Comparison of ENCODE assay signal across 11 cellular contexts in the genomic region with DNA sequence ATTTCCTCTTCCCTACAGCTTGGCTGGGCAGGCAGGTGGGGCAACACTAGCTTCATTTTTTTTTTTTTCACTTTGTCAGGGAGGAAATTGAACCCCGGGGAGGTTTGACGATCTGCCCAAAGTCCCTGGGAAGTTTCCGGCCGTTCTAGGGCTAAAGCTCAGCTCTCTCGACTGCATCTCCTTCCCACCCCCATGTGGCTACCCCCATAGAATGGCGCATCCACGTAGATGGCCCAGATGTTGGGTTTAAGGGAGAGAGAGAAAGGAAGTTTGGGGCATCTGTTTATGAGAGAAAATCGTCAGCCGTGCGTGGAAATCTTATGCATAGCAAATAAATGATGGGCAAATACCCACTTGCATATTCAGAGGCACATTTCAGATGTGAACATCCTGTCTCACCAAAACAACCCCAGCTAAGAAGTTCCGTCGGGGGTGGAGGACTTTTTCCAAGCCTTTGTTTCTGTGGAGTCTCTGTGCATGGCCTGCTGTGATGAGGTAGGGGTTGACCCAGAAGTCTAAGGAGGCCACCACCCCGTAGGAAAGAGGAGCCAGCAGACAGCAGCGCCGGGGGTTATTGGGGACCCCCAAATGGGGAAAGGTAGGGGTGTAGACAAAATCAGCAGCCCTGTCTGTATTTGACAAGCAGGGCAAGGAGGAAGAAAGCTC. TPM values are rescaled to one million over a fixed set of nuclear protein-coding genes. Genes with fewer than 3 reads are reported as not detected.
DNase-seq lines count a peak whose midpoint lies in the region; ATAC-seq and TF ChIP-seq lines count a peak whose summit lies in the region.
"Had no signal": no experiment of that assay in that cellular context is flagged by ENCODE, and none has a peak within 500 bp of the region (broad histone marks: within the 10 kb centered on the region; RNA-seq: fewer than 3 reads in every experiment).

No MANE protein-coding gene starts in this region.

- DNase-seq in OCI-LY7 (ENCODE audit: low spot score) (peak; percentile 88), Karpas-422 (no peak)
- peak; percentile 56 for DNase-seq in activated CD8-positive, alpha-beta memory T cell treated with anti-CD3 and anti-CD28 coated beads, Interleukin-2, amount 50 U/mL, for 1 hour (ENCODE audit: extremely low read depth)
- DNase-seq in stimulated activated effector memory CD8-positive, alpha-beta T cell treated with anti-CD3 and anti-CD28 coated beads, Interleukin-12 subunit alpha, Interleukin-12 subunit beta, amount 100 ng/mL, for 72 hours (ENCODE audit: low spot score in 2 of 2): peak in 1 of 2 donors; percentile 56
- DNase-seq: caudate nucleus, foreskin fibroblast, right cardiac atrium had no signal

- H3K4me2 ChIP-seq in OCI-LY7 (ENCODE audit: low read length) (peak overlapping the region; percentile 81), Karpas-422 (ENCODE audit: low read depth, low read length, poor library complexity, severe bottlenecking) (no peak overlapping the region)

- ATAC-seq in esophagus mucosa (peak; percentile 40), HG02610 (IDR thresholded peaks at IDR 0.05; ENCODE audit: unreplicated experiment) (no peak), GM21786 (IDR thresholded peaks at IDR 0.05; ENCODE audit: unreplicated experiment) (no peak), GM21717 (IDR thresholded peaks at IDR 0.05; ENCODE audit: unreplicated experiment) (no peak)
- peak; percentile 45 for ATAC-seq in stimulated activated effector memory CD8-positive, alpha-beta T cell treated with anti-CD3 and anti-CD28 coated beads, Interleukin-12 subunit alpha, Interleukin-12 subunit beta, amount 100 ng/mL, for 72 hours
- ATAC-seq: right cardiac atrium had no signal

- H3K36me3 ChIP-seq in OCI-LY7 (ENCODE audit: insufficient read depth, low read length): no peaks in the 10 kb centered on the region
- no peaks in the 10 kb centered on the region for H3K36me3 ChIP-seq in Karpas-422 (ENCODE audit: insufficient read depth, low read length)

- H3K9me3 ChIP-seq in OCI-LY7 (ENCODE audit: low read length): peaks cover 9% of the 10 kb centered on the region; the same call in 1 of the 2 replicates
- no peaks in the 10 kb centered on the region for H3K9me3 ChIP-seq in Karpas-422 (ENCODE audit: low read length)

- H4K20me1 ChIP-seq in OCI-LY7 (ENCODE audit: insufficient read depth, low read length) (no peaks in the 10 kb centered on the region), Karpas-422 (ENCODE audit: insufficient read depth, low read depth, low read length) (no peaks in the 10 kb centered on the region)

- BruUV-seq in OCI-LY7 (replicated peaks; lab: Mats Ljungman, UMichigan): no TSS peak

- no peaks in the 10 kb centered on the region for H3K79me2 ChIP-seq in OCI-LY7 (ENCODE audit: insufficient read depth, low read depth, low read length)
- no peaks in the 10 kb centered on the region for H3K79me2 ChIP-seq in Karpas-422 (ENCODE audit: low read length)

- intact Hi-C loops in OCI-LY7 (cut with micrococcal nuclease; ENCODE audit: unreplicated experiment): loop anchor here (2.0 kb wide), 1 partner anchor 44 kb away; no protein-coding TSS in a partner anchor

- H2AFZ ChIP-seq in OCI-LY7 (ENCODE audit: low read length) (peak overlapping the region; percentile 86; the same call in 1 of the 2 replicates), Karpas-422 (ENCODE audit: low read length) (no peak overlapping the region)

- H3K4me3 Mint-ChIP-seq in stimulated activated effector memory CD8-positive, alpha-beta T cell treated with anti-CD3 and anti-CD28 coated beads, Interleukin-12 subunit alpha, Interleukin-12 subunit beta, amount 100 ng/mL, for 72 hours: peak overlapping the region; percentile 69

- H3K27ac ChIP-seq in OCI-LY7 (ENCODE audit: low read depth, low read length, poor library complexity, severe bottlenecking) (peak overlapping the region; percentile 84), Karpas-422 (ENCODE audit: low read length) (no peak overlapping the region)

- peaks cover 68% of the 10 kb centered on the region for H3K4me1 Mint-ChIP-seq in stimulated activated effector memory CD8-positive, alpha-beta T cell treated with anti-CD3 and anti-CD28 coated beads, Interleukin-12 subunit alpha, Interleukin-12 subunit beta, amount 100 ng/mL, for 72 hours

- no peak for TF ChIP-seq CTCF in OCI-LY7 (conservative IDR thresholded peaks at IDR 0.05; ENCODE audit: low read length)

- H3K36me3 Mint-ChIP-seq in stimulated activated effector memory CD8-positive, alpha-beta T cell treated with anti-CD3 and anti-CD28 coated beads, Interleukin-12 subunit alpha, Interleukin-12 subunit beta, amount 100 ng/mL, for 72 hours: peaks cover 7% of the 10 kb centered on the region

- POLR2A ChIA-PET in OCI-LY7 (lab: Charles Lee): interaction anchor here (0.6 to 6.1 kb wide), 12 partner anchors 11 to 1601 kb away, joined by 3 to 49 read pairs (median 4); a partner anchor contains a TSS

- H3K27ac Mint-ChIP-seq in stimulated activated effector memory CD8-positive, alpha-beta T cell treated with anti-CD3 and anti-CD28 coated beads, Interleukin-12 subunit alpha, Interleukin-12 subunit beta, amount 100 ng/mL, for 72 hours: peak overlapping the region; percentile 90

- no peak overlapping the region for H3K9ac ChIP-seq in Karpas-422 (ENCODE audit: low read length)

- no peaks in the 10 kb centered on the region for H3K9me3 Mint-ChIP-seq in stimulated activated effector memory CD8-positive, alpha-beta T cell treated with anti-CD3 and anti-CD28 coated beads, Interleukin-12 subunit alpha, Interleukin-12 subunit beta, amount 100 ng/mL, for 72 hours

- H3K9me2 ChIP-seq in OCI-LY7 (ENCODE audit: insufficient read depth, low read length): no peaks in the 10 kb centered on the region
- no peaks in the 10 kb centered on the region for H3K9me2 ChIP-seq in Karpas-422 (replicated peaks; ENCODE audit: insufficient read depth, low read length)

- no peaks in the 10 kb centered on the region; the same call in 1 of the 2 replicates for H3K27me3 ChIP-seq in Karpas-422 (ENCODE audit: low read length)

- CTCF ChIA-PET in OCI-LY7 (lab: Charles Lee; ENCODE audit: unreplicated experiment): interaction anchor here (0.6 to 1.1 kb wide), 3 partner anchors 41 to 50 kb away, joined by 3 to 6 read pairs (median 3); a partner anchor contains a TSS

- peaks cover 86% of the 10 kb centered on the region for H3K4me1 ChIP-seq in OCI-LY7 (ENCODE audit: insufficient read depth, low read length, poor library complexity, severe bottlenecking)
- peaks cover 8% of the 10 kb centered on the region for H3K4me1 ChIP-seq in Karpas-422 (ENCODE audit: low read length)

- H3K4me3 ChIP-seq in OCI-LY7 (ENCODE audit: low read depth, low read length, poor library complexity, severe bottlenecking) (peak overlapping the region; percentile 67), Karpas-422 (ENCODE audit: low read length) (no peak overlapping the region)

RNA-seq across cellular contexts. Expression of a gene that starts 40.5 kb away (rescaled TPM):
- total RNA-seq in OCI-LY7 (2014; rRNA removed; shearing (Covaris generic)): 5.9 TPM in 2 replicates
- 6.3 and 7.3 TPM in 2 replicates for total RNA-seq in OCI-LY7 (2022)
- 0.28 TPM for total RNA-seq in esophagus mucosa
- total RNA-seq in Karpas-422 (2014; rRNA removed; shearing (Covaris generic); ENCODE audit: low replicate concordance): 0.11 TPM in 1 of 2 replicates, not detected in the other

Comparison
In these comparisons a context has a peak if more than half of its experiments do, and no peak if none do; other contexts are left out.
1. ATAC-seq: peak in esophagus mucosa (single experiment) and stimulated activated effector memory CD8-positive, alpha-beta T cell treated with anti-CD3 and anti-CD28 coated beads, Interleukin-12 subunit alpha, Interleukin-12 subunit beta, amount 100 ng/mL, for 72 hours (single experiment); none in HG02610 (single experiment), GM21786 (single experiment) and GM21717 (single experiment).